In genomic region chr16:117381-118365, GRCh38 we compare ENCODE assay signal across 9 cellular contexts. TPM values are rescaled to one million over a fixed set of nuclear protein-coding genes. Genes with fewer than 3 reads are reported as not detected.
A peak's percentile ranks its signal among the peaks of the same experiment; 100 is the strongest.
DNase-seq lines count a peak whose midpoint lies in the region; ATAC-seq and TF ChIP-seq lines count a peak whose summit lies in the region.
"Had no signal": no experiment of that assay in that cellular context is flagged by ENCODE, and none has a peak within 500 bp of the region (broad histone marks: within the 10 kb centered on the region; RNA-seq: fewer than 3 reads in every experiment).

No MANE protein-coding gene starts in this region.

- H3K9me2 ChIP-seq in DOHH2 (replicated peaks; ENCODE audit: control insufficient read depth, low read length) = no peaks in the 10 kb centered on the region

- no peaks in the 10 kb centered on the region for H3K79me2 ChIP-seq in DOHH2 (ENCODE audit: control insufficient read depth, low read length)

- H3K4me3 ChIP-seq in DOHH2 (ENCODE audit: low read length) = no peak overlapping the region
- H3K4me3 ChIP-seq in LNCaP clone FGC (ENCODE audit: low read depth, low read length) = no peak overlapping the region
- no peak overlapping the region for H3K4me3 ChIP-seq in SJSA1
- H3K4me3 ChIP-seq in cardiac muscle cell = no peak overlapping the region

- H3K27me3 ChIP-seq in DOHH2 (ENCODE audit: control insufficient read depth, low read length) (no peaks in the 10 kb centered on the region), SJSA1 (replicated peaks) (no peaks in the 10 kb centered on the region), cardiac muscle cell (no peaks in the 10 kb centered on the region)

- H3K9me3 ChIP-seq in DOHH2 (ENCODE audit: control insufficient read depth, insufficient read depth, low read length) (no peaks in the 10 kb centered on the region), SJSA1 (replicated peaks) (0 out of 2 replicates have a peak, but pooled peaks cover 4% of the 10 kb centered on the region), cardiac muscle cell (ENCODE audit: low read depth) (no peaks in the 10 kb centered on the region)

- DNase-seq in LNCaP clone FGC (ENCODE audit: low read depth) = no peak
- DNase-seq in SJSA1 (ENCODE audit: low read depth in 1 of 2, low spot score in 2 of 2) = peak; percentile 43 to 80
- DNase-seq in activated effector memory CD4-positive, alpha-beta T cell treated with anti-CD3 and anti-CD28 coated beads, Interleukin-2, amount 50 U/mL, for 16 hours = peak; percentile 85
- peak; percentile 58 to 85 for DNase-seq in cardiac muscle cell (ENCODE audit: low read depth in 1 of 2, low spot score in 1 of 2)
- DNase-seq in stimulated activated CD4-positive, alpha-beta T cell treated with anti-CD3 and anti-CD28 coated beads, Interleukin-12 subunit alpha, Interleukin-12 subunit beta, amount 100 ng/mL, for 4 hours = peak; percentile 60
- DNase-seq in amniotic stem cell (lab: John Stamatoyannopoulos, UW) = no peak

- peaks cover 7% of the 10 kb centered on the region for H3F3A ChIP-seq in DOHH2 (ENCODE audit: control insufficient read depth, insufficient read depth)

- ATAC-seq in GM19452 (IDR thresholded peaks at IDR 0.05; ENCODE audit: unreplicated experiment) = no peak

- peak; percentile 93 for TF ChIP-seq CTCF in DOHH2 (IDR thresholded peaks at IDR 0.05; ENCODE audit: low read depth, low read length, poor library complexity, severe bottlenecking)
- TF ChIP-seq CTCF in LNCaP clone FGC (IDR thresholded peaks at IDR 0.05; ENCODE audit: control insufficient read depth, extremely low read depth, insufficient read depth) = peak; percentile 50
- TF ChIP-seq CTCF in cardiac muscle cell (IDR thresholded peaks at IDR 0.05; ENCODE audit: low read depth, low read length) = peak; percentile 73

- H3K27ac ChIP-seq in DOHH2 (ENCODE audit: low read depth, low read length) = no peak overlapping the region
- H3K27ac ChIP-seq in SJSA1 = no peak overlapping the region
- H3K27ac ChIP-seq in cardiac muscle cell = no peak overlapping the region

- no peak overlapping the region for H3K4me2 ChIP-seq in DOHH2 (ENCODE audit: low read length)

- H3K4me1 ChIP-seq in DOHH2 (ENCODE audit: control insufficient read depth, low read length) = peaks cover 5% of the 10 kb centered on the region
- H3K4me1 ChIP-seq in SJSA1 (replicated peaks) = peaks cover 14% of the 10 kb centered on the region
- H3K4me1 ChIP-seq in cardiac muscle cell (ENCODE audit: low read depth) = peaks cover 5% of the 10 kb centered on the region

- H3K36me3 ChIP-seq in DOHH2 (ENCODE audit: control insufficient read depth, low read length) (peaks cover 42% of the 10 kb centered on the region), SJSA1 (peaks cover 13% of the 10 kb centered on the region; the same call in 1 of the 2 replicates), cardiac muscle cell (no peaks in the 10 kb centered on the region)

- peaks cover 4% of the 10 kb centered on the region; the same call in 1 of the 2 replicates for H4K20me1 ChIP-seq in DOHH2 (ENCODE audit: control insufficient read depth, insufficient read depth, low read depth, low read length)

RNA-seq across cellular contexts. Expression of gene NPRL3, which starts 20.8 kb away (rescaled TPM):
- 7.5 and 11.2 TPM in 2 replicates for total RNA-seq in SJSA1 (2014; rRNA removed; shearing (Covaris generic))
- total RNA-seq in cardiac muscle cell = 20.9 and 24.3 TPM in 2 replicates
- polyA plus RNA-seq in cardiac muscle cell = 36.8 and 38.8 TPM in 2 replicates

RNA-seq across cellular contexts. Expression of gene HBZ, which starts 34.8 kb away (rescaled TPM):
- total RNA-seq in SJSA1 (2014; rRNA removed; shearing (Covaris generic)) = not detected in 2 replicates
- not detected in 2 replicates for total RNA-seq in cardiac muscle cell
- not detected in 2 replicates for polyA plus RNA-seq in cardiac muscle cell
- total RNA-seq: activated CD8-positive, alpha-beta memory T cell treated with anti-CD3 and anti-CD28 coated beads for 36 hours had no signal

RNA-seq across cellular contexts. Expression of gene MPG, which starts 39.6 kb away (rescaled TPM):
- 102 and 173 TPM in 2 replicates for total RNA-seq in SJSA1 (2014; rRNA removed; shearing (Covaris generic))
- 90.2 and 135 TPM in 2 replicates for total RNA-seq in cardiac muscle cell
- 78.2 and 93.7 TPM in 2 replicates for polyA plus RNA-seq in cardiac muscle cell

RNA-seq across cellular contexts. Expression of gene RHBDF1, which starts 45.2 kb away (rescaled TPM):
- 21.4 and 23.4 TPM in 2 replicates for total RNA-seq in SJSA1 (2014; rRNA removed; shearing (Covaris generic))
- total RNA-seq in cardiac muscle cell = 27.2 and 28.2 TPM in 2 replicates
- polyA plus RNA-seq in cardiac muscle cell = 27.9 and 38.2 TPM in 2 replicates

RNA-seq across cellular contexts. Expression of gene HBM, which starts 48.1 kb away (rescaled TPM):
- total RNA-seq in SJSA1 (2014; rRNA removed; shearing (Covaris generic)) = not detected in 2 replicates
- total RNA-seq in cardiac muscle cell = not detected in 2 replicates
- polyA plus RNA-seq in cardiac muscle cell = not detected in 2 replicates
- total RNA-seq: activated CD8-positive, alpha-beta memory T cell treated with anti-CD3 and anti-CD28 coated beads for 36 hours had no signal

Comparison
In these comparisons a context has a peak if more than half of its experiments do, and no peak if none do; other contexts are left out.
1. DNase-seq: peak in SJSA1 (2 of 2), activated effector memory CD4-positive, alpha-beta T cell treated with anti-CD3 and anti-CD28 coated beads, Interleukin-2, amount 50 U/mL, for 16 hours (single experiment), cardiac muscle cell (2 of 2) and stimulated activated CD4-positive, alpha-beta T cell treated with anti-CD3 and anti-CD28 coated beads, Interleukin-12 subunit alpha, Interleukin-12 subunit beta, amount 100 ng/mL, for 4 hours (single experiment); none in LNCaP clone FGC (single experiment) and amniotic stem cell (single experiment).
2. Peak in every context shown above with its lines, with median percentiles within 50 percentile points of each other: CTCF ChIP-seq.